In the genomic region with DNA sequence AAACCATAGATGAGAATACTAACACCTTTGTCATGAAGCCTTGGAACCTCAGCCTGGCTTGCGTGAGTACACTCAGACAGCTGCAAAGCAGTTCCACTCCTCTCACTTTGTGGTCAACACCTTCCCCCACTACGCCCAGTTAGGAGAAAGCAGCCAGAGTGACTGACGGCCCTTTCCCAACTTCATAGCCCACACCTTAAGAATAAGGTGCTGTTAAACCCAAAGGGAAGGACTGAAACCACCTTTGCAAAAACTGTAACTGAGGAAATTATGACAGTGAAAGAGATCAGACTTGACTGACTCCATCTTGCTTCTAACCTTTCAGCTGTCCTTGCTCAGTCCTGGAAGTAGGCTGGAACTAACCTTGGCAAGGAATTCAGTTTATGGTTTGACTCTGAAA, we compare ENCODE assay signal across 10 cellular contexts. TPM values are rescaled to one million over a fixed set of nuclear protein-coding genes. Genes with fewer than 3 reads are reported as not detected.
A peak's percentile ranks its signal among the peaks of the same experiment; 100 is the strongest.
DNase-seq lines count a peak whose midpoint lies in the region; ATAC-seq, FAIRE-seq and TF ChIP-seq lines count a peak whose summit lies in the region.
"Had no signal": no experiment of that assay in that cellular context is flagged by ENCODE, and none has a peak within 500 bp of the region (broad histone marks: within the 10 kb centered on the region; RNA-seq: fewer than 3 reads in every experiment).

No MANE protein-coding gene starts in this region.

- no peak overlapping the region for H2AFZ ChIP-seq in K562 (ENCODE audit: low read depth, low read length)

- H3K9me3 ChIP-seq in K562 (replicated peaks; ENCODE audit: control insufficient read depth, insufficient read depth, low read depth, low read length) = 0 out of 2 replicates have a peak, but pooled peaks cover 2% of the 10 kb centered on the region
- H3K9me3 ChIP-seq in colonic mucosa = no peaks in the 10 kb centered on the region

- ATAC-seq in GM19397 (IDR thresholded peaks at IDR 0.05; ENCODE audit: unreplicated experiment) = peak; percentile 84
- ATAC-seq in HG03439 (IDR thresholded peaks at IDR 0.05; ENCODE audit: unreplicated experiment) = peak; percentile 63
- ATAC-seq in K562 = peak; percentile 65
- no peak for ATAC-seq in HG03521 (IDR thresholded peaks at IDR 0.05; ENCODE audit: unreplicated experiment)
- ATAC-seq: HCT116 had no signal

- intact Hi-C loops in K562 (cut with micrococcal nuclease) = no loop called here
- intact Hi-C loops in colonic mucosa (cut with DNase I) = no loop called here

- no peak for TF ChIP-seq POLR2A in K562 (conservative IDR thresholded peaks at IDR 0.05)

- 44% methylated on average over 3 of the region's 3 CpGs for WGBS in K562 (ENCODE audit: insufficient coverage, low coverage, missing lambda C conversion rate)

- peaks cover 0 to 3% of the 10 kb centered on the region in 2 experiments; a peak in 2 of 5 replicates for H3K4me1 ChIP-seq in K562 (replicated peaks in 1 of 2; ENCODE audit: control insufficient read depth in 2 of 2, insufficient read depth in 2 of 2, low read length in 2 of 2)
- H3K4me1 ChIP-seq in colonic mucosa = no peaks in the 10 kb centered on the region

- no peak overlapping the region for H3K4me3 ChIP-seq in K562
- no peak overlapping the region for H3K4me3 ChIP-seq in colonic mucosa

- CTCF ChIA-PET in K562 (lab: Yijun Ruan, JAX; ENCODE audit: low intra/inter-chr PET ratio) = no interaction called here

- peak; percentile 52 for FAIRE-seq in K562 (lab: Jason Lieb, UNC)

- no peaks in the 10 kb centered on the region; the same call in 2 of the 3 replicates for H3K36me3 ChIP-seq in K562 (ENCODE audit: control insufficient read depth, insufficient read depth, low read length)
- no peaks in the 10 kb centered on the region for H3K36me3 ChIP-seq in colonic mucosa

- TF ChIP-seq EP300 in K562 (IDR thresholded peaks at IDR 0.05; ENCODE audit: low read length) = no peak

- H3K9me1 ChIP-seq in K562 (ENCODE audit: control insufficient read depth, insufficient read depth, low read length) = no peaks in the 10 kb centered on the region

- H3K79me2 ChIP-seq in K562 (ENCODE audit: control insufficient read depth, insufficient read depth, low read length) = peaks cover 58% of the 10 kb centered on the region

- POLR2A ChIA-PET in K562 (lab: Yijun Ruan, JAX) = no interaction called here

- TF ChIP-seq CTCF in K562 (IDR thresholded peaks at IDR 0.05 in 2 of 3, conservative IDR thresholded peaks at IDR 0.05 in 1 of 3; ENCODE audit: insufficient read depth in 2 of 3, low read depth in 1 of 3, low read length in 3 of 3) (no peak), colonic mucosa (IDR thresholded peaks at IDR 0.05) (no peak)

- H3K27ac ChIP-seq in K562 (ENCODE audit: extremely low read depth, low read depth, low read length) = no peak overlapping the region
- H3K27ac ChIP-seq in colonic mucosa = no peak overlapping the region

- no peak overlapping the region for H3K4me2 ChIP-seq in K562 (ENCODE audit: insufficient read depth, low read length)

- H3K27me3 ChIP-seq in K562 (ENCODE audit: control insufficient read depth in 2 of 2, insufficient read depth in 2 of 2, low read length in 2 of 2) (no peaks in the 10 kb centered on the region), colonic mucosa (no peaks in the 10 kb centered on the region)

- no peak for TF ChIP-seq RAD21 in K562 (CRISPR knock-in tag; conservative IDR thresholded peaks at IDR 0.05 in 1 of 2, IDR thresholded peaks at IDR 0.05 in 1 of 2)

- DNase-seq in GF-D8 (lab: John Stamatoyannopoulos, UW) (peak; percentile 26), K562 (ENCODE audit: extremely low read depth in 1 of 4, low spot score in 3 of 4) (peak in 1 of 4 experiments; percentile 29), NCI-H2171 (lab: John Stamatoyannopoulos, UW) (no peak), colonic mucosa (no peak), NOMO-1 treated with dmso at 0.1 percent for 144 hours (lab: John Stamatoyannopoulos, UW; ENCODE audit: unreplicated experiment) (no peak)
- DNase-seq: NCI-H2081 treated with DMSO at 0.1 percent for 48 hours had no signal

- in situ Hi-C loops in K562 (cut with MboI) = no loop called here

- BruUV-seq in K562 (replicated peaks; lab: Mats Ljungman, UMichigan) = no TSS peak

- H3K9ac ChIP-seq in K562 (ENCODE audit: insufficient read depth in 1 of 2, low read depth in 2 of 2, low read length in 2 of 2) = no peak overlapping the region
- H3K9ac ChIP-seq in colonic mucosa (ENCODE audit: low read depth in 2 of 2, low read length in 2 of 2) = no peak overlapping the region

- peaks cover 14% of the 10 kb centered on the region for H4K20me1 ChIP-seq in K562 (replicated peaks; ENCODE audit: control insufficient read depth, insufficient read depth, low read length)

TF ChIP-seq in K562, 482 proteins besides CTCF, POLR2A, EP300 and RAD21:
- TF ChIP-seq NCOA1 (IDR thresholded peaks at IDR 0.05; ENCODE audit: low read depth) (no peak), SIRT6 (IDR thresholded peaks at IDR 0.05; ENCODE audit: low read depth, low read length) (no peak), THRAP3 (IDR thresholded peaks at IDR 0.05; ENCODE audit: borderline replicate concordance) (no peak), PTTG1 (tag; IDR thresholded peaks at IDR 0.05; ENCODE audit: low read depth) (0 out of 2 replicates have a peak, but pooled peaks have one; percentile 14)
- TF ChIP-seq, protein P1, sequence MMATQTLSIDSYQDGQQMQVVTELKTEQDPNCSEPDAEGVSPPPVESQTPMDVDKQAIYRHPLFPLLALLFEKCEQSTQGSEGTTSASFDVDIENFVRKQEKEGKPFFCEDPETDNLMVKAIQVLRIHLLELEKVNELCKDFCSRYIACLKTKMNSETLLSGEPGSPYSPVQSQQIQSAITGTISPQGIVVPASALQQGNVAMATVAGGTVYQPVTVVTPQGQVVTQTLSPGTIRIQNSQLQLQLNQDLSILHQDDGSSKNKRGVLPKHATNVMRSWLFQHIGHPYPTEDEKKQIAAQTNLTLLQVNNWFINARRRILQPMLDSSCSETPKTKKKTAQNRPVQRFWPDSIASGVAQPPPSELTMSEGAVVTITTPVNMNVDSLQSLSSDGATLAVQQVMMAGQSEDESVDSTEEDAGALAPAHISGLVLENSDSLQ (IDR thresholded peaks at IDR 0.05) = peak; percentile 34; the same call in 1 of the 2 replicates
- TF ChIP-seq, protein P2, sequence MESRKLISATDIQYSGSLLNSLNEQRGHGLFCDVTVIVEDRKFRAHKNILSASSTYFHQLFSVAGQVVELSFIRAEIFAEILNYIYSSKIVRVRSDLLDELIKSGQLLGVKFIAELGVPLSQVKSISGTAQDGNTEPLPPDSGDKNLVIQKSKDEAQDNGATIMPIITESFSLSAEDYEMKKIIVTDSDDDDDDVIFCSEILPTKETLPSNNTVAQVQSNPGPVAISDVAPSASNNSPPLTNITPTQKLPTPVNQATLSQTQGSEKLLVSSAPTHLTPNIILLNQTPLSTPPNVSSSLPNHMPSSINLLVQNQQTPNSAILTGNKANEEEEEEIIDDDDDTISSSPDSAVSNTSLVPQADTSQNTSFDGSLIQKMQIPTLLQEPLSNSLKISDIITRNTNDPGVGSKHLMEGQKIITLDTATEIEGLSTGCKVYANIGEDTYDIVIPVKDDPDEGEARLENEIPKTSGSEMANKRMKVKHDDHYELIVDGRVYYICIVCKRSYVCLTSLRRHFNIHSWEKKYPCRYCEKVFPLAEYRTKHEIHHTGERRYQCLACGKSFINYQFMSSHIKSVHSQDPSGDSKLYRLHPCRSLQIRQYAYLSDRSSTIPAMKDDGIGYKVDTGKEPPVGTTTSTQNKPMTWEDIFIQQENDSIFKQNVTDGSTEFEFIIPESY (CRISPR knock-in tag; IDR thresholded peaks at IDR 0.05) = no peak

RNA-seq across cellular contexts. Expression of gene N4BP1, which starts 13.7 kb away (rescaled TPM):
- 17.8 and 43.0 TPM in 2 replicates for total RNA-seq in K562 (2011; cell fraction: chromatin; rRNA removed; ENCODE audit: low replicate concordance)
- 8.0 and 10.5 TPM in 2 replicates for total RNA-seq in K562 (2011; cell fraction: nucleolus; rRNA removed)
- total RNA-seq in K562 (2011; cell fraction: nucleoplasm; rRNA removed) = 17.3 and 17.6 TPM in 2 replicates
- total RNA-seq in K562 (2014; rRNA removed) = 5.9 and 7.4 TPM in 2 replicates
- total RNA-seq in K562 (2014; rRNA removed; fragmentation: Illumina TruSeq; extraction: Trizol) = 17.1 and 18.4 TPM in 2 replicates
- 18.6 and 20.7 TPM in 2 replicates for total RNA-seq in K562 (2015; rRNA removed; fragmentation: Illumina TruSeq; extraction: Trizol)
- total RNA-seq in K562 (2021) = 18.0 and 18.1 TPM in 2 replicates
- polyA plus RNA-seq in K562 (2011; rRNA removed) = 12.9 and 16.5 TPM in 2 replicates
- polyA plus RNA-seq in K562 (2011; cell fraction: cytosol; rRNA removed) = 7.5 and 14.3 TPM in 2 replicates
- polyA plus RNA-seq in K562 (2011; cell fraction: nucleus; rRNA removed) = 12.2 and 13.1 TPM in 2 replicates
- polyA plus RNA-seq in K562 (2012) = 8.5 and 12.2 TPM in 2 replicates
- polyA plus RNA-seq in K562 (2014; fragmentation: Illumina TruSeq; extraction: Trizol) = 17.4 and 18.7 TPM in 2 replicates
- polyA plus RNA-seq in K562 (2014; fragmentation: Nextera tagmentation; extraction: Ambion mirVana) = 1 to 10 TPM; 1.1 to 2.4 TPM
- polyA plus RNA-seq in K562 (2014; rRNA removed) = 10.0 and 15.5 TPM in 2 replicates
- polyA minus RNA-seq in K562 (2011; rRNA and poly(A)+ RNA removed) = 16.4 and 26.0 TPM in 2 replicates
- 10.5 and 12.3 TPM in 2 replicates for polyA minus RNA-seq in K562 (2011; cell fraction: cytosol; rRNA and poly(A)+ RNA removed)
- 8.1 and 14.8 TPM in 2 replicates for polyA minus RNA-seq in K562 (2011; cell fraction: nucleus; rRNA and poly(A)+ RNA removed)
- 10 to 100 TPM; 27.1 to 40.7 TPM for total RNA-seq in colonic mucosa
